ENCODE assay signal across 9 cellular contexts in the genomic region with DNA sequence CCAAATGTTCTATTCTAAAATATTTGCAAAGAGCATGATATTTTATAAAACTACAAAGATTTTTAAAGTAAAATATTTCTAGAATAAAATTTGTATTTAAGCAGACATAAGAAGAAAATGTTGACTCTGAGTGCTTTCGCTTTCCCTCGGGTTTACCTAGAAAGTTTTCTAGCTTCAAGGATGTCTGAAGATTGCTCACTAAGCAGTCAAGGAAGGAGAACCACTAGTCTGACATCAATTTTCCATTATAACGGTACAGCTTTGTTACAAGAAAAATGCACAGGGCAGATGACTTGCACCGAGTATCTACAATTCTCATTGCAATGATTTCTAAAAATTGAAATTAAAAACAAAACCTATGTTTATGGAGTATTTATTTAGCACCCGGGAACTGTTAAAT. TPM values are rescaled to one million over a fixed set of nuclear protein-coding genes. Genes with fewer than 3 reads are reported as not detected.
DNase-seq lines count a peak whose midpoint lies in the region; ATAC-seq and TF ChIP-seq lines count a peak whose summit lies in the region.
"Had no signal": no experiment of that assay in that cellular context is flagged by ENCODE, and none has a peak within 500 bp of the region (broad histone marks: within the 10 kb centered on the region; RNA-seq: fewer than 3 reads in every experiment).

No MANE protein-coding gene starts in this region.

- peaks cover 56% of the 10 kb centered on the region for H3K36me3 Mint-ChIP-seq in activated CD4-positive, alpha-beta T cell treated with anti-CD3 and anti-CD28 coated beads, Interleukin-2, amount 10 ng/mL, durations not matched to agents 7 days and 5 days (ENCODE audit: low read depth)
- H3K36me3 Mint-ChIP-seq in progenitor cell of endocrine pancreas (ENCODE audit: insufficient read depth): no peaks in the 10 kb centered on the region

- H3K9me3 Mint-ChIP-seq in activated CD4-positive, alpha-beta T cell treated with anti-CD3 and anti-CD28 coated beads, Interleukin-2, amount 10 ng/mL, durations not matched to agents 7 days and 5 days: peaks cover 13% of the 10 kb centered on the region
- H3K9me3 Mint-ChIP-seq in progenitor cell of endocrine pancreas (ENCODE audit: low read depth): no peaks in the 10 kb centered on the region

- peaks cover 70% of the 10 kb centered on the region for H3K4me1 Mint-ChIP-seq in activated CD4-positive, alpha-beta T cell treated with anti-CD3 and anti-CD28 coated beads, Interleukin-2, amount 10 ng/mL, durations not matched to agents 7 days and 5 days
- H3K4me1 Mint-ChIP-seq in progenitor cell of endocrine pancreas (ENCODE audit: low read depth): no peaks in the 10 kb centered on the region

- no peaks in the 10 kb centered on the region for H3K9me3 ChIP-seq in mucosa of descending colon

- POLR2A ChIA-PET in activated CD4-positive, alpha-beta T cell treated with anti-CD3 and anti-CD28 coated beads, Interleukin-2, amount 10 ng/mL, durations not matched to agents 7 days and 5 days (lab: Charles Lee): interaction anchor here (0.7 to 1.1 kb wide), 3 partner anchors 9 to 12 kb away, joined by 3 to 10 read pairs (median 7); no protein-coding TSS in a partner anchor

- no peak overlapping the region for H3K4me3 ChIP-seq in mucosa of descending colon
- H3K4me3 ChIP-seq: K562 had no signal

- no peaks in the 10 kb centered on the region for H3K36me3 ChIP-seq in mucosa of descending colon (ENCODE audit: low read depth)

- no peaks in the 10 kb centered on the region for H3K4me1 ChIP-seq in mucosa of descending colon (ENCODE audit: low read depth)

- intact Hi-C loops in mucosa of descending colon (cut with DNase I, micrococcal nuclease): no loop called here

- ATAC-seq in GM21619 (IDR thresholded peaks at IDR 0.05; ENCODE audit: unreplicated experiment): peak; percentile 62
- ATAC-seq in HG03521 (IDR thresholded peaks at IDR 0.05; ENCODE audit: unreplicated experiment): peak; percentile 36
- ATAC-seq in mucosa of descending colon: peak; percentile 40
- ATAC-seq: K562 had no signal

- H3K27me3 Mint-ChIP-seq in activated CD4-positive, alpha-beta T cell treated with anti-CD3 and anti-CD28 coated beads, Interleukin-2, amount 10 ng/mL, durations not matched to agents 7 days and 5 days: no peaks in the 10 kb centered on the region
- no peaks in the 10 kb centered on the region for H3K27me3 Mint-ChIP-seq in progenitor cell of endocrine pancreas

- TF ChIP-seq CTCF in mucosa of descending colon (IDR thresholded peaks at IDR 0.05) (no peak), progenitor cell of endocrine pancreas (IDR thresholded peaks at IDR 0.05; ENCODE audit: unreplicated experiment) (no peak)

- DNase-seq in activated CD4-positive, alpha-beta T cell treated with anti-CD3 and anti-CD28 coated beads, Interleukin-2, amount 10 ng/mL, durations not matched to agents 7 days and 5 days: peak; percentile 56
- DNase-seq in activated CD4-positive, alpha-beta T cell treated with anti-CD3 and anti-CD28 coated beads, Interleukin-2, amount 50 U/mL, for 48 hours: no peak
- DNase-seq in mucosa of descending colon: no peak
- DNase-seq in SIG-M5 (lab: John Stamatoyannopoulos, UW): no peak
- DNase-seq in progenitor cell of endocrine pancreas (ENCODE audit: low spot score, unreplicated experiment): no peak
- DNase-seq in NCI-H2081 (lab: John Stamatoyannopoulos, UW): no peak

- H3K27ac Mint-ChIP-seq in activated CD4-positive, alpha-beta T cell treated with anti-CD3 and anti-CD28 coated beads, Interleukin-2, amount 10 ng/mL, durations not matched to agents 7 days and 5 days: peak overlapping the region; percentile 91
- no peak overlapping the region for H3K27ac Mint-ChIP-seq in progenitor cell of endocrine pancreas

- CTCF ChIA-PET in activated CD4-positive, alpha-beta T cell treated with anti-CD3 and anti-CD28 coated beads, Interleukin-2, amount 10 ng/mL, durations not matched to agents 7 days and 5 days (lab: Charles Lee): interaction anchor here (0.8 to 1.8 kb wide), 7 partner anchors 9 to 56 kb away, joined by 3 to 6 read pairs (median 5); a partner anchor contains a TSS

- peak overlapping the region; percentile 53 for H3K4me3 Mint-ChIP-seq in activated CD4-positive, alpha-beta T cell treated with anti-CD3 and anti-CD28 coated beads, Interleukin-2, amount 10 ng/mL, durations not matched to agents 7 days and 5 days
- no peak overlapping the region for H3K4me3 Mint-ChIP-seq in progenitor cell of endocrine pancreas (ENCODE audit: low read depth)

RNA-seq across cellular contexts. Expression of a gene that starts 14.2 kb away (rescaled TPM):
- 10 to 100 TPM; 31.0 to 35.0 TPM for total RNA-seq in activated CD4-positive, alpha-beta T cell treated with anti-CD3 and anti-CD28 coated beads, Interleukin-2, amount 10 ng/mL, durations not matched to agents 7 days and 5 days
- total RNA-seq in mucosa of descending colon: 10 to 100 TPM in 1 of 3 donors, 1 to 10 TPM in 2; 4.5 to 11.5 (median 6.9) TPM
- not detected in 2 replicates for total RNA-seq in progenitor cell of endocrine pancreas

RNA-seq across cellular contexts. Expression of a gene that starts 23.2 kb away (rescaled TPM):
- total RNA-seq in activated CD4-positive, alpha-beta T cell treated with anti-CD3 and anti-CD28 coated beads, Interleukin-2, amount 10 ng/mL, durations not matched to agents 7 days and 5 days: 100 to 1,000 TPM; 399 to 432 TPM
- total RNA-seq in mucosa of descending colon: 100 to 1,000 TPM in 1 of 3 donors, 10 to 100 TPM in 2; 64.6 to 150 (median 70.4) TPM
- 100 and 101 TPM in 2 replicates for total RNA-seq in progenitor cell of endocrine pancreas

RNA-seq across cellular contexts. Expression of a gene that starts 47.5 kb away (rescaled TPM):
- total RNA-seq in activated CD4-positive, alpha-beta T cell treated with anti-CD3 and anti-CD28 coated beads, Interleukin-2, amount 10 ng/mL, durations not matched to agents 7 days and 5 days: 10 to 100 TPM; 60.4 to 66.3 TPM
- total RNA-seq in mucosa of descending colon (10 to 100 TPM; 16.2 to 17.9 (median 17.6) TPM), progenitor cell of endocrine pancreas (20.4 and 24.4 TPM in 2 replicates)

RNA-seq across cellular contexts. Expression of a gene that starts 48.5 kb away (rescaled TPM):
- not detected for total RNA-seq in activated CD4-positive, alpha-beta T cell treated with anti-CD3 and anti-CD28 coated beads, Interleukin-2, amount 10 ng/mL, durations not matched to agents 7 days and 5 days
- total RNA-seq in mucosa of descending colon (not detected), progenitor cell of endocrine pancreas (not detected in 2 replicates)
- total RNA-seq: K562 had no signal
